ENCODE assay signal across 16 cellular contexts in genomic region chr10:17212802-17213204, GRCh38. TPM values are rescaled to one million over a fixed set of nuclear protein-coding genes. Genes with fewer than 3 reads are reported as not detected.
A peak's percentile ranks its signal among the peaks of the same experiment; 100 is the strongest.
DNase-seq lines count a peak whose midpoint lies in the region; ATAC-seq, FAIRE-seq and TF ChIP-seq lines count a peak whose summit lies in the region.
"Had no signal": no experiment of that assay in that cellular context is flagged by ENCODE, and none has a peak within 500 bp of the region (broad histone marks: within the 10 kb centered on the region; RNA-seq: fewer than 3 reads in every experiment).

No MANE protein-coding gene starts in this region.

- H3K9me3 Mint-ChIP-seq in osteocyte (ENCODE audit: unreplicated experiment), result no peaks in the 10 kb centered on the region

- H4K20me1 ChIP-seq in K562 (replicated peaks; ENCODE audit: control insufficient read depth, insufficient read depth, low read length), result no peaks in the 10 kb centered on the region

- TF ChIP-seq RAD21 in K562 (CRISPR knock-in tag; conservative IDR thresholded peaks at IDR 0.05 in 1 of 2, IDR thresholded peaks at IDR 0.05 in 1 of 2), result peak in 1 of 2 experiments; percentile 15; a peak in 1 of 4 replicates

- no peak for TF ChIP-seq POLR2A in K562 (conservative IDR thresholded peaks at IDR 0.05)

- H3K9me1 ChIP-seq in K562 (ENCODE audit: control insufficient read depth, insufficient read depth, low read length), result no peaks in the 10 kb centered on the region

- peaks cover 5 to 53% of the 10 kb centered on the region in 2 experiments for H3K4me1 ChIP-seq in K562 (replicated peaks in 1 of 2; ENCODE audit: control insufficient read depth in 2 of 2, insufficient read depth in 2 of 2, low read length in 2 of 2)
- H3K4me1 ChIP-seq: colonic mucosa had no signal

- no peak overlapping the region for H3K4me3 Mint-ChIP-seq in osteocyte (ENCODE audit: unreplicated experiment)

- H3K9ac ChIP-seq in K562 (ENCODE audit: insufficient read depth in 1 of 2, low read depth in 2 of 2, low read length in 2 of 2), result no peak overlapping the region

- no TSS peak for BruUV-seq in K562 (replicated peaks; lab: Mats Ljungman, UMichigan)

- H3K27me3 ChIP-seq in K562 (ENCODE audit: control insufficient read depth in 2 of 2, insufficient read depth in 2 of 2, low read length in 2 of 2), result no peaks in the 10 kb centered on the region
- H3K27me3 ChIP-seq: colonic mucosa, left lung, stomach had no signal

- H3K79me2 ChIP-seq in K562 (ENCODE audit: control insufficient read depth, insufficient read depth, low read length), result 0 out of 3 replicates have a peak, but pooled peaks cover 2% of the 10 kb centered on the region

- FAIRE-seq in K562 (lab: Jason Lieb, UNC), result peak; percentile 61

- DNase-seq in SKM-1 treated with dmso at 0.1 percent for 144 hours (lab: John Stamatoyannopoulos, UW; ENCODE audit: unreplicated experiment) (peak; percentile 28), SKM-1 (lab: John Stamatoyannopoulos, UW; ENCODE audit: unreplicated experiment) (no peak), MV-4-11 (lab: John Stamatoyannopoulos, UW) (peak; percentile 72), K562 (ENCODE audit: extremely low read depth in 1 of 4, low spot score in 3 of 4) (peak in 2 of 4 experiments; percentile 30 to 62), osteocyte (ENCODE audit: extremely low spot score, unreplicated experiment) (no peak), posterior vena cava (ENCODE audit: low spot score) (no peak), NCI-H1436 treated with DMSO at 0.1 percent for 48 hours (lab: John Stamatoyannopoulos, UW) (no peak)
- DNase-seq: 8988T; activated CD4-positive, CD25-positive, alpha-beta regulatory T cell; colonic mucosa; HCEC 1CT; hippocampal formation; left lung; SK-N-SH; stomach had no signal

- H3K36me3 ChIP-seq in K562 (ENCODE audit: control insufficient read depth, insufficient read depth, low read length), result no peaks in the 10 kb centered on the region
- H3K36me3 ChIP-seq: colonic mucosa, left lung, stomach had no signal

- intact Hi-C loops in K562 (cut with micrococcal nuclease), result no loop called here
- intact Hi-C loops in posterior vena cava (cut with DNase I), result no loop called here

- peak overlapping the region; percentile 23; the same call in 2 of the 3 replicates for H3K27ac ChIP-seq in K562 (ENCODE audit: extremely low read depth, low read depth, low read length)
- H3K27ac ChIP-seq: colonic mucosa, stomach had no signal

- no peaks in the 10 kb centered on the region for H3K36me3 Mint-ChIP-seq in osteocyte (ENCODE audit: unreplicated experiment)

- no peak for TF ChIP-seq EP300 in K562 (IDR thresholded peaks at IDR 0.05; ENCODE audit: low read length)

- H3K4me2 ChIP-seq in K562 (ENCODE audit: insufficient read depth, low read length), result no peak overlapping the region

- POLR2A ChIA-PET in K562 (lab: Yijun Ruan, JAX), result interaction anchor here (0.8 to 2.8 kb wide), 4 partner anchors 10 to 17 kb away, joined by 3 to 17 read pairs (median 7); partner anchors contain the start of genes TRDMT1 and VIM

- H3K27me3 Mint-ChIP-seq in osteocyte (ENCODE audit: unreplicated experiment), result no peaks in the 10 kb centered on the region

- ATAC-seq in K562 (peak; percentile 53), GM19397 (IDR thresholded peaks at IDR 0.05; ENCODE audit: unreplicated experiment) (no peak)
- ATAC-seq: left lung had no signal

- peak overlapping the region; percentile 92 for H3K27ac Mint-ChIP-seq in osteocyte (ENCODE audit: unreplicated experiment)

- H3K9me3 ChIP-seq in K562 (replicated peaks; ENCODE audit: control insufficient read depth, insufficient read depth, low read depth, low read length), result no peaks in the 10 kb centered on the region
- H3K9me3 ChIP-seq: colonic mucosa, left lung, SK-N-SH, stomach had no signal

- H3K4me1 Mint-ChIP-seq in osteocyte (ENCODE audit: unreplicated experiment), result peaks cover 74% of the 10 kb centered on the region

- in situ Hi-C loops in K562 (cut with MboI), result no loop called here

- H2AFZ ChIP-seq in K562 (ENCODE audit: low read depth, low read length), result peak overlapping the region; percentile 56

- CTCF ChIA-PET in K562 (lab: Yijun Ruan, JAX; ENCODE audit: low intra/inter-chr PET ratio), result no interaction called here

- TF ChIP-seq CTCF in K562 (IDR thresholded peaks at IDR 0.05 in 2 of 3, conservative IDR thresholded peaks at IDR 0.05 in 1 of 3; ENCODE audit: insufficient read depth in 2 of 3, low read depth in 1 of 3, low read length in 3 of 3) (no peak), osteocyte (IDR thresholded peaks at IDR 0.05) (no peak)

- H3K4me3 ChIP-seq in K562, result no peak overlapping the region
- H3K4me3 ChIP-seq: colonic mucosa, left lung, stomach had no signal

TF ChIP-seq in K562, 482 proteins besides CTCF, POLR2A, EP300 and RAD21 (continues in another document):
- TF ChIP-seq NCOA6 (IDR thresholded peaks at IDR 0.05), result no peak
- 0 out of 2 replicates have a peak, but pooled peaks have one; percentile 29 for TF ChIP-seq ZEB2 (IDR thresholded peaks at IDR 0.05)
- TF ChIP-seq CBX5 (IDR thresholded peaks at IDR 0.05; ENCODE audit: borderline replicate concordance, low read depth), result no peak
- TF ChIP-seq EHMT2 (IDR thresholded peaks at IDR 0.05), result peak; percentile 20; the same call in 1 of the 2 replicates
- TF ChIP-seq FIP1L1 (IDR thresholded peaks at IDR 0.05; ENCODE audit: low read depth, low read length, poor library complexity, severe bottlenecking), result no peak
- no peak for TF ChIP-seq SLC30A9 (CRISPR knock-in tag; IDR thresholded peaks at IDR 0.05)
- no peak for TF ChIP-seq SRSF1 (IDR thresholded peaks at IDR 0.05; ENCODE audit: low read depth, low read length)

RNA-seq across cellular contexts. Expression of gene TRDMT1, which starts 11.3 kb away (rescaled TPM):
- total RNA-seq in K562 (2011; cell fraction: chromatin; rRNA removed; ENCODE audit: low replicate concordance), result 5.7 and 18.9 TPM in 2 replicates
- total RNA-seq in K562 (2011; cell fraction: nucleolus; rRNA removed), result 2.3 and 4.5 TPM in 2 replicates
- 10.6 and 14.4 TPM in 2 replicates for total RNA-seq in K562 (2011; cell fraction: nucleoplasm; rRNA removed)
- total RNA-seq in K562 (2014; rRNA removed) (5.6 and 6.9 TPM in 2 replicates), K562 (2014; rRNA removed; fragmentation: Illumina TruSeq; extraction: Trizol) (10.5 and 10.7 TPM in 2 replicates), K562 (2015; rRNA removed; fragmentation: Illumina TruSeq; extraction: Trizol) (5.6 and 7.0 TPM in 2 replicates), K562 (2021) (9.1 and 10.2 TPM in 2 replicates), osteocyte (5.9 and 6.6 TPM in 2 replicates), posterior vena cava (10 to 100 TPM in 1 of 2 donors, 1 to 10 TPM in 1; 9.5 to 11.0 TPM)
- polyA plus RNA-seq in K562 (2011; rRNA removed) (6.9 and 12.6 TPM in 2 replicates), K562 (2014; fragmentation: Illumina TruSeq; extraction: Trizol) (6.5 and 9.6 TPM in 2 replicates), K562 (2014; fragmentation: Nextera tagmentation; extraction: Ambion mirVana) (1 to 10 TPM; 8.7 to 9.3 TPM), K562 (2014; rRNA removed) (5.4 and 6.2 TPM in 2 replicates)
- polyA plus RNA-seq in K562 (2011; cell fraction: cytosol; rRNA removed), result 1.8 and 2.4 TPM in 2 replicates
- 5.4 and 6.7 TPM in 2 replicates for polyA plus RNA-seq in K562 (2011; cell fraction: nucleus; rRNA removed)
- 4.1 and 6.4 TPM in 2 replicates for polyA plus RNA-seq in K562 (2012)
- polyA minus RNA-seq in K562 (2011; rRNA and poly(A)+ RNA removed), result 10.9 and 12.3 TPM in 2 replicates
- polyA minus RNA-seq in K562 (2011; cell fraction: cytosol; rRNA and poly(A)+ RNA removed), result 4.1 and 7.2 TPM in 2 replicates
- 7.5 and 12.0 TPM in 2 replicates for polyA minus RNA-seq in K562 (2011; cell fraction: nucleus; rRNA and poly(A)+ RNA removed)

RNA-seq across cellular contexts. Expression of gene VIM, which starts 15.2 kb away (rescaled TPM):
- total RNA-seq in K562 (2011; cell fraction: chromatin; rRNA removed; ENCODE audit: low replicate concordance), result 119 and 160 TPM in 2 replicates
- total RNA-seq in K562 (2011; cell fraction: nucleolus; rRNA removed), result 119 and 169 TPM in 2 replicates
- 116 and 178 TPM in 2 replicates for total RNA-seq in K562 (2011; cell fraction: nucleoplasm; rRNA removed)
- total RNA-seq in K562 (2014; rRNA removed) (604 and 655 TPM in 2 replicates), K562 (2014; rRNA removed; fragmentation: Illumina TruSeq; extraction: Trizol) (264 and 301 TPM in 2 replicates), K562 (2015; rRNA removed; fragmentation: Illumina TruSeq; extraction: Trizol) (441 and 490 TPM in 2 replicates), K562 (2021) (571 and 621 TPM in 2 replicates), osteocyte (2,114 and 2,178 TPM in 2 replicates), posterior vena cava (1,000 to 10,000 TPM; 2,278 to 2,643 TPM)
- polyA plus RNA-seq in K562 (2011; rRNA removed) (300 and 518 TPM in 2 replicates), K562 (2014; fragmentation: Illumina TruSeq; extraction: Trizol) (458 and 481 TPM in 2 replicates), K562 (2014; fragmentation: Nextera tagmentation; extraction: Ambion mirVana) (100 to 1,000 TPM in 1 of 2 experiments, 10 to 100 TPM in 1; 86.0 to 123 TPM), K562 (2014; rRNA removed) (275 and 383 TPM in 2 replicates)
- polyA plus RNA-seq in K562 (2011; cell fraction: cytosol; rRNA removed), result 296 and 577 TPM in 2 replicates
- polyA plus RNA-seq in K562 (2011; cell fraction: nucleus; rRNA removed), result 267 and 332 TPM in 2 replicates
- polyA plus RNA-seq in K562 (2012), result 869 and 1,478 TPM in 2 replicates
- polyA minus RNA-seq in K562 (2011; rRNA and poly(A)+ RNA removed), result 448 and 611 TPM in 2 replicates
- polyA minus RNA-seq in K562 (2011; cell fraction: cytosol; rRNA and poly(A)+ RNA removed), result 361 and 458 TPM in 2 replicates
- polyA minus RNA-seq in K562 (2011; cell fraction: nucleus; rRNA and poly(A)+ RNA removed), result 168 and 199 TPM in 2 replicates

Comparison
In these comparisons a context has a peak if more than half of its experiments do, and no peak if none do; other contexts are left out.
1. DNase-seq: peak in SKM-1 treated with dmso at 0.1 percent for 144 hours (single experiment) and MV-4-11 (single experiment); none in SKM-1 (single experiment), osteocyte (single experiment), posterior vena cava (single experiment) and NCI-H1436 treated with DMSO at 0.1 percent for 48 hours (single experiment).